In genomic region chr16:89495121-89495520, GRCh38 we compare ENCODE assay signal across 1 cellular context.
A peak's percentile ranks its signal among the peaks of the same experiment; 100 is the strongest.
TF ChIP-seq lines count a peak whose summit lies in the region.

No MANE protein-coding gene starts in this region.

TF ChIP-seq in HepG2, 621 proteins besides CTCF, POLR2A, EP300 and RAD21:
- TF ChIP-seq ZBTB7A (CRISPR knock-in tag; IDR thresholded peaks at IDR 0.05) = 0 out of 2 replicates have a peak, but pooled peaks have one; percentile 55
- no peak for TF ChIP-seq CEBPG (CRISPR knock-in tag; IDR thresholded peaks at IDR 0.05)
- no peak for TF ChIP-seq ZBTB46 (CRISPR knock-in tag; IDR thresholded peaks at IDR 0.05; ENCODE audit: borderline replicate concordance)
- no peak for TF ChIP-seq PPARG (CRISPR knock-in tag; conservative IDR thresholded peaks at IDR 0.05)
- no peak for TF ChIP-seq SIN3A (IDR thresholded peaks at IDR 0.05; ENCODE audit: borderline replicate concordance, low read depth, low read length)
- TF ChIP-seq POGK (CRISPR knock-in tag; conservative IDR thresholded peaks at IDR 0.05) = no peak
- TF ChIP-seq ARID4A (CRISPR knock-in tag; IDR thresholded peaks at IDR 0.05; ENCODE audit: borderline replicate concordance) = peak; percentile 36; the same call in 1 of the 2 replicates
- peak; percentile 37; the same call in 1 of the 2 replicates for TF ChIP-seq NR2F6 (IDR thresholded peaks at IDR 0.05)
- TF ChIP-seq NR2F6 (CRISPR knock-in tag; IDR thresholded peaks at IDR 0.05) = no peak; the same call in 1 of the 2 replicates
- TF ChIP-seq NONO (IDR thresholded peaks at IDR 0.05) = no peak
- no peak for TF ChIP-seq NONO (CRISPR knock-in tag; conservative IDR thresholded peaks at IDR 0.05)
- 0 out of 2 replicates have a peak, but pooled peaks have one; percentile 5 for TF ChIP-seq HNF4A (CRISPR knock-in tag; IDR thresholded peaks at IDR 0.05)
- TF ChIP-seq ZNF230 (CRISPR knock-in tag; IDR thresholded peaks at IDR 0.05) = no peak
- TF ChIP-seq SP5 (CRISPR knock-in tag; IDR thresholded peaks at IDR 0.05; ENCODE audit: borderline replicate concordance, low read depth) = peak; percentile 85
- peak; percentile 75; the same call in 1 of the 2 replicates for TF ChIP-seq TBX3 (IDR thresholded peaks at IDR 0.05; ENCODE audit: borderline replicate concordance)
- no peak for TF ChIP-seq LCORL (IDR thresholded peaks at IDR 0.05)
- peak; percentile 30; the same call in 1 of the 2 replicates for TF ChIP-seq LCORL (CRISPR knock-in tag; IDR thresholded peaks at IDR 0.05)
- no peak for TF ChIP-seq ZNF343 (CRISPR knock-in tag; IDR thresholded peaks at IDR 0.05)
- TF ChIP-seq ZNF546 (CRISPR knock-in tag; conservative IDR thresholded peaks at IDR 0.05) = no peak
- peak; percentile 33 for TF ChIP-seq ZNF687 (CRISPR knock-in tag; IDR thresholded peaks at IDR 0.05)
- no peak for TF ChIP-seq MBD4 (IDR thresholded peaks at IDR 0.05; ENCODE audit: borderline replicate concordance, low read length)
- 0 out of 4 replicates have a peak, but pooled peaks of 1 of the 2 experiments have one; percentile 17 for TF ChIP-seq NR2F1 (CRISPR knock-in tag; IDR thresholded peaks at IDR 0.05)
- TF ChIP-seq ZNF704 (CRISPR knock-in tag; IDR thresholded peaks at IDR 0.05; ENCODE audit: borderline replicate concordance) = no peak
- peak; percentile 67 for TF ChIP-seq TBX2 (CRISPR knock-in tag; IDR thresholded peaks at IDR 0.05; ENCODE audit: borderline replicate concordance)
